In genomic region chr6:15508363-15509330, GRCh38 we compare ENCODE assay signal across 20 cellular contexts.
DNase-seq lines count a peak whose midpoint lies in the region; ATAC-seq, FAIRE-seq and TF ChIP-seq lines count a peak whose summit lies in the region.
"Had no signal": no experiment of that assay in that cellular context is flagged by ENCODE, and none has a peak within 500 bp of the region (broad histone marks: within the 10 kb centered on the region; RNA-seq: fewer than 3 reads in every experiment).

No MANE protein-coding gene starts in this region.

- H3K36me3 ChIP-seq in endothelial cell of umbilical vein (ENCODE audit: control insufficient read depth in 2 of 2, extremely low read depth in 1 of 2, insufficient read depth in 2 of 2, low read length in 2 of 2), result peaks cover 0 to 3% of the 10 kb centered on the region in 2 experiments
- H3K36me3 ChIP-seq: breast epithelium, neural progenitor cell had no signal

- H3K27me3 ChIP-seq in endothelial cell of umbilical vein (ENCODE audit: control insufficient read depth in 2 of 2, insufficient read depth in 2 of 2, low read length in 2 of 2), result no peaks in the 10 kb centered on the region
- H3K27me3 ChIP-seq: breast epithelium, neural progenitor cell, SJSA1 had no signal

- H3K27ac ChIP-seq in endothelial cell of umbilical vein (ENCODE audit: insufficient read depth, low read depth, low read length), result no peak overlapping the region
- H3K27ac ChIP-seq: breast epithelium, neural progenitor cell, SJSA1 had no signal

- CTCF ChIA-PET in endothelial cell of umbilical vein (lab: Charles Lee), result no interaction called here

- no peak for TF ChIP-seq POLR2A in endothelial cell of umbilical vein (IDR thresholded peaks at IDR 0.05; ENCODE audit: low read depth, low read length)

- no peak for TF ChIP-seq CTCF in endothelial cell of umbilical vein (IDR thresholded peaks at IDR 0.05; ENCODE audit: extremely low read depth in 1 of 2, insufficient read depth in 1 of 2, low read depth in 1 of 2, low read length in 2 of 2)

- H3K4me3 Mint-ChIP-seq in activated T-cell treated with anti-CD3 and anti-CD28 coated beads, Interleukin-2, amount 50 U/mL, for 24 hours, result no peak overlapping the region
- no peak overlapping the region for H3K4me3 Mint-ChIP-seq in activated T-cell treated with anti-CD3 and anti-CD28 coated beads, Interleukin-2, amount 50 U/mL, for 4 hours
- H3K4me3 Mint-ChIP-seq: neural progenitor cell, type B pancreatic cell had no signal

- POLR2A ChIA-PET in endothelial cell of umbilical vein (lab: Charles Lee), result no interaction called here

- H3K9me1 ChIP-seq in endothelial cell of umbilical vein (replicated peaks; ENCODE audit: control insufficient read depth, extremely low read depth, insufficient read depth, low read length), result no peaks in the 10 kb centered on the region

- no peaks in the 10 kb centered on the region for H3K9me3 ChIP-seq in endothelial cell of umbilical vein (replicated peaks; ENCODE audit: control insufficient read depth, insufficient read depth, low read length)
- H3K9me3 ChIP-seq: breast epithelium, Caco-2, SJSA1 had no signal

- peak overlapping the region; percentile 53 for H3K27ac Mint-ChIP-seq in activated T-cell treated with anti-CD3 and anti-CD28 coated beads, Interleukin-2, amount 50 U/mL, for 24 hours
- H3K27ac Mint-ChIP-seq: neural progenitor cell had no signal

- H3K27me3 Mint-ChIP-seq in activated T-cell treated with anti-CD3 and anti-CD28 coated beads, Interleukin-2, amount 50 U/mL, for 24 hours, result no peaks in the 10 kb centered on the region
- H3K27me3 Mint-ChIP-seq in activated T-cell treated with anti-CD3 and anti-CD28 coated beads, Interleukin-2, amount 50 U/mL, for 4 hours (ENCODE audit: low read depth), result no peaks in the 10 kb centered on the region
- H3K27me3 Mint-ChIP-seq: type B pancreatic cell had no signal

- DNase-seq in activated T-cell treated with anti-CD3 and anti-CD28 coated beads, Interleukin-2, amount 50 U/mL, for 24 hours, result no peak
- DNase-seq in activated T-cell treated with anti-CD3 and anti-CD28 coated beads, Interleukin-2, amount 50 U/mL, for 4 hours, result no peak
- DNase-seq in NCI-H748 treated with DMSO at 0.1 percent for 48 hours (lab: John Stamatoyannopoulos, UW), result peak; percentile 9
- DNase-seq in endothelial cell of umbilical vein (ENCODE audit: low read depth, low spot score), result no peak
- DNase-seq in sciatic nerve (ENCODE audit: low spot score), result peak; percentile 44
- DNase-seq in HuH-7 (ENCODE audit: low spot score), result no peak
- no peak for DNase-seq in NCI-H446 treated with DMSO at 0.1 percent for 48 hours (lab: John Stamatoyannopoulos, UW)
- no peak for DNase-seq in ecto neural progenitor cell (ENCODE audit: low spot score)
- DNase-seq: activated CD4-positive, alpha-beta T cell treated with anti-CD3 and anti-CD28 coated beads, Interleukin-2, amount 50 U/mL, for 4 hours; Caco-2; effector CD8-positive, alpha-beta T cell; foreskin fibroblast; GDM1; NCI-H2029; stimulated activated CD4-positive, alpha-beta T cell treated with anti-CD3 and anti-CD28 coated beads, Interleukin-2, amount 100 ng/mL, for 48 hours had no signal

- no peak overlapping the region for H3K4me2 ChIP-seq in endothelial cell of umbilical vein (ENCODE audit: insufficient read depth, low read length)
- H3K4me2 ChIP-seq: neural progenitor cell had no signal

- no peaks in the 10 kb centered on the region for H4K20me1 ChIP-seq in endothelial cell of umbilical vein (replicated peaks; ENCODE audit: control insufficient read depth, extremely low read depth, insufficient read depth, low read length)

- peaks cover 99% of the 10 kb centered on the region for H3K36me3 Mint-ChIP-seq in activated T-cell treated with anti-CD3 and anti-CD28 coated beads, Interleukin-2, amount 50 U/mL, for 24 hours (ENCODE audit: low read depth)
- peaks cover 56% of the 10 kb centered on the region for H3K36me3 Mint-ChIP-seq in activated T-cell treated with anti-CD3 and anti-CD28 coated beads, Interleukin-2, amount 50 U/mL, for 4 hours (ENCODE audit: insufficient read depth)

- no TSS peak for BruUV-seq in endothelial cell of umbilical vein (replicated peaks; lab: Mats Ljungman, UMichigan)

- H3K4me1 Mint-ChIP-seq in activated T-cell treated with anti-CD3 and anti-CD28 coated beads, Interleukin-2, amount 50 U/mL, for 24 hours (ENCODE audit: low read depth), result peaks cover 2% of the 10 kb centered on the region
- no peaks in the 10 kb centered on the region for H3K4me1 Mint-ChIP-seq in activated T-cell treated with anti-CD3 and anti-CD28 coated beads, Interleukin-2, amount 50 U/mL, for 4 hours (ENCODE audit: low read depth)

- no peaks in the 10 kb centered on the region for H3K9me3 Mint-ChIP-seq in activated T-cell treated with anti-CD3 and anti-CD28 coated beads, Interleukin-2, amount 50 U/mL, for 24 hours
- no peaks in the 10 kb centered on the region for H3K9me3 Mint-ChIP-seq in activated T-cell treated with anti-CD3 and anti-CD28 coated beads, Interleukin-2, amount 50 U/mL, for 4 hours
- H3K9me3 Mint-ChIP-seq: neural progenitor cell, type B pancreatic cell had no signal

- peak; percentile 8 for FAIRE-seq in endothelial cell of umbilical vein (lab: Jason Lieb, UNC)

- H3K9ac ChIP-seq in endothelial cell of umbilical vein (replicated peaks; ENCODE audit: extremely low read depth, insufficient read depth, low read length), result no peak overlapping the region
- H3K9ac ChIP-seq: neural progenitor cell had no signal

- H3K4me1 ChIP-seq in endothelial cell of umbilical vein (ENCODE audit: control insufficient read depth, extremely low read depth, insufficient read depth, low read length), result peaks cover 11% of the 10 kb centered on the region
- H3K4me1 ChIP-seq: Caco-2, neural progenitor cell had no signal

- no peaks in the 10 kb centered on the region for H3K79me2 ChIP-seq in endothelial cell of umbilical vein (ENCODE audit: control insufficient read depth, insufficient read depth, low read length)

- ATAC-seq in activated T-cell treated with anti-CD3 and anti-CD28 coated beads, Interleukin-2, amount 50 U/mL, for 4 hours, result no peak
- no peak for ATAC-seq in sciatic nerve
- ATAC-seq: right cardiac atrium had no signal

- dilution Hi-C loops in endothelial cell of umbilical vein (cut with MboI; ENCODE audit: extremely low pct_ligation_motif_present, low sequenced_read_pairs), result no loop called here

- H3K4me3 ChIP-seq in endothelial cell of umbilical vein (replicated peaks in 1 of 3; ENCODE audit: insufficient read depth in 1 of 3, low read depth in 1 of 3, low read length in 3 of 3), result no peak overlapping the region
- H3K4me3 ChIP-seq: breast epithelium, neural progenitor cell, SJSA1 had no signal

- no peak overlapping the region for H2AFZ ChIP-seq in endothelial cell of umbilical vein (ENCODE audit: low read depth, low read length)
- H2AFZ ChIP-seq: neural progenitor cell had no signal

- intact Hi-C loops in endothelial cell of umbilical vein (cut with micrococcal nuclease) (no loop called here), sciatic nerve (cut with DNase I) (no loop called here)

TF ChIP-seq in endothelial cell of umbilical vein, 7 proteins besides CTCF, POLR2A, EP300 and RAD21:
- no peak for TF ChIP-seq POLR2AphosphoS5 (IDR thresholded peaks at IDR 0.05; ENCODE audit: insufficient read depth, low read depth, low read length)
- no peak for TF ChIP-seq MAX (IDR thresholded peaks at IDR 0.05; ENCODE audit: insufficient read depth, insufficient read length)

Comparison
In these comparisons a context has a peak if more than half of its experiments do, and no peak if none do; other contexts are left out.
1. DNase-seq: peak in NCI-H748 treated with DMSO at 0.1 percent for 48 hours (single experiment) and sciatic nerve (single experiment); none in activated T-cell treated with anti-CD3 and anti-CD28 coated beads, Interleukin-2, amount 50 U/mL, for 24 hours (single experiment), activated T-cell treated with anti-CD3 and anti-CD28 coated beads, Interleukin-2, amount 50 U/mL, for 4 hours (single experiment), endothelial cell of umbilical vein (single experiment), HuH-7 (single experiment), NCI-H446 treated with DMSO at 0.1 percent for 48 hours (single experiment) and ecto neural progenitor cell (single experiment).